ENCODE assay signal across 6 cellular contexts in genomic region chr4:151935411-151935810, GRCh38.
"Had no signal": no experiment of that assay in that cellular context is flagged by ENCODE, and none has a peak within 500 bp of the region (broad histone marks: within the 10 kb centered on the region; RNA-seq: fewer than 3 reads in every experiment).

No MANE protein-coding gene starts in this region.

- DNase-seq: IMR-90, KBM-7, KG1 had no signal

- ATAC-seq: HepG2, K562 had no signal

- H3K4me3 ChIP-seq: K562 had no signal

- H3K4me3 Mint-ChIP-seq: IgD-negative memory B cell had no signal

- H3K27ac Mint-ChIP-seq: IgD-negative memory B cell had no signal
